Comparison of ENCODE assay signal across 24 cellular contexts in genomic region chr18:34385306-34385705, GRCh38.
"Had no signal": no experiment of that assay in that cellular context is flagged by ENCODE, and none has a peak within 500 bp of the region (broad histone marks: within the 10 kb centered on the region; RNA-seq: fewer than 3 reads in every experiment).

No MANE protein-coding gene starts in this region.

- H3K27ac ChIP-seq: colonic mucosa, coronary artery, dorsolateral prefrontal cortex, epithelial cell of prostate, esophagus muscularis mucosa, esophagus squamous epithelium, foreskin keratinocyte, gastrocnemius medialis, gastroesophageal sphincter, heart left ventricle, heart right ventricle had no signal

- ATAC-seq: effector memory CD8-positive, alpha-beta T cell; esophagus mucosa; foreskin keratinocyte; gastrocnemius medialis; gastroesophageal sphincter; heart left ventricle; heart right ventricle had no signal

- H3K9me3 ChIP-seq: colonic mucosa, esophagus muscularis mucosa, esophagus squamous epithelium, gastrocnemius medialis had no signal

- H3K36me3 ChIP-seq: colonic mucosa, esophagus muscularis mucosa, esophagus squamous epithelium, gastrocnemius medialis, gastroesophageal sphincter, heart left ventricle, heart right ventricle had no signal

- H3K4me3 ChIP-seq: colonic mucosa, coronary artery, dorsolateral prefrontal cortex, esophagus muscularis mucosa, esophagus squamous epithelium, gastrocnemius medialis, gastroesophageal sphincter, heart left ventricle, heart right ventricle had no signal

- H3K27me3 ChIP-seq: colonic mucosa, dorsolateral prefrontal cortex, esophagus muscularis mucosa, esophagus squamous epithelium, foreskin keratinocyte, gastrocnemius medialis, gastroesophageal sphincter, heart left ventricle, heart right ventricle had no signal

- H3K4me1 ChIP-seq: colonic mucosa, esophagus muscularis mucosa, esophagus squamous epithelium, foreskin keratinocyte, gastrocnemius medialis, gastroesophageal sphincter, heart left ventricle, heart right ventricle had no signal

- DNase-seq: colonic mucosa; cortex of kidney; dermis blood vessel endothelial cell; dorsolateral prefrontal cortex; effector CD4-positive, alpha-beta T cell; effector CD8-positive, alpha-beta T cell; effector memory CD4-positive, alpha-beta T cell; effector memory CD8-positive, alpha-beta T cell; endodermal cell; erythroblast; esophagus squamous epithelium; foreskin fibroblast; foreskin keratinocyte; foreskin melanocyte; gastrocnemius medialis; glutamatergic neuron; head of caudate nucleus; heart left ventricle; heart right ventricle had no signal
